ENCODE assay signal across 35 cellular contexts in the genomic region with DNA sequence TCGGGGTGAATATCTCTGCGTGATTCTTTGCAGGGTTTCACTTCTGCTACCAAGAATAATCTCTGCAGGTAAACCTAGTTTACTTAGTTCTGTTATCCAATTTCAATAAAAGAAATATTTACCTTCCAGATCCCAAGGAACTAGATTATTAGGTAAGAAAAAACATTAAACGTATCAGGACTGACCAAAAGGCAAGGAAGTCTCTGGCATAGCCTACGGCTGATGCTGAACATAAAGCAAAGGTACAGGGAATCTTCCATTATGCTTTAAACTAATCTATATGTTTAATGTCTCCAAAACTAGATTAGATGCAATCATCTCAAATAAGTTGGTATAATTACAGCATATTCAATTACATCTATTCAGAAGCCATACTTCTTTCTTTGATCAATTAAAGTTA.
"Had no signal": no experiment of that assay in that cellular context is flagged by ENCODE, and none has a peak within 500 bp of the region (broad histone marks: within the 10 kb centered on the region; RNA-seq: fewer than 3 reads in every experiment).

No MANE protein-coding gene starts in this region.

- H3K36me3 ChIP-seq: MG63 had no signal

- DNase-seq: Karpas-422, Kasumi-1, MG63, MM.1S, MV-4-11, NCI-H1048, NCI-H1092, NCI-H1092 treated with DMSO at 0.1 percent for 48 hours, NCI-H1105, NCI-H1105 treated with DMSO at 0.1 percent for 48 hours, NCI-H1417, NCI-H1417 treated with DMSO at 0.1 percent for 48 hours, NCI-H1436, NCI-H1436 treated with DMSO at 0.1 percent for 48 hours, NCI-H146, NCI-H1694, NCI-H1694 treated with DMSO at 0.1 percent for 48 hours, NCI-H187, NCI-H187 treated with DMSO at 0.1 percent for 48 hours, NCI-H1930, NCI-H2029, NCI-H2029 treated with DMSO at 0.1 percent for 48 hours, NCI-H2081, NCI-H2081 treated with DMSO at 0.1 percent for 48 hours, NCI-H2107, NCI-H2171, NCI-H2171 treated with DMSO at 0.1 percent for 48 hours, NCI-H2227 treated with DMSO at 0.1 percent for 48 hours, NCI-H226, NCI-H345, NCI-H446, NCI-H446 treated with DMSO at 0.1 percent for 48 hours, NCI-H510A, NCI-H510A treated with DMSO at 0.1 percent for 48 hours had no signal

- H3K27me3 ChIP-seq: MG63 had no signal

- H3K9ac ChIP-seq: KMS-11 had no signal

- H3K9me3 ChIP-seq: MG63 had no signal

- H3K4me2 ChIP-seq: KMS-11 had no signal

- H3K27ac ChIP-seq: KMS-11 had no signal

- H3K4me3 ChIP-seq: MG63 had no signal
